In genomic region chr16:47604306-47604705, GRCh38 we compare ENCODE assay signal across 17 cellular contexts.
DNase-seq lines count a peak whose midpoint lies in the region; ATAC-seq, FAIRE-seq and TF ChIP-seq lines count a peak whose summit lies in the region.
"Had no signal": no experiment of that assay in that cellular context is flagged by ENCODE, and none has a peak within 500 bp of the region (broad histone marks: within the 10 kb centered on the region; RNA-seq: fewer than 3 reads in every experiment).

No MANE protein-coding gene starts in this region.

- CTCF ChIA-PET in GM12878 (lab: Yijun Ruan, JAX): no interaction called here

- SMC1A ChIA-PET in GM12878 (lab: Charles Lee; ENCODE audit: uncharacterized antibody, unreplicated experiment): interaction anchor here (0.9 to 2.0 kb wide), 3 partner anchors 11 to 77 kb away, joined by 3 to 5 read pairs (median 3); no protein-coding TSS in a partner anchor

- intact Hi-C loops in GM12878 (cut with micrococcal nuclease; ENCODE audit: unreplicated experiment): no loop called here

- no peak overlapping the region for H3K4me3 ChIP-seq in GM12878
- H3K4me3 ChIP-seq: HAP-1 had no signal

- peak; percentile 3 for DNase-seq in GM03348 (ENCODE audit: low spot score)
- no peak for DNase-seq in GM12878 (ENCODE audit: low read depth, low spot score)
- DNase-seq in fibroblast of peridontal ligament (ENCODE audit: extremely low read depth): peak; percentile 23
- no peak for DNase-seq in pons (ENCODE audit: low spot score)
- DNase-seq in SK-N-DZ (ENCODE audit: low spot score): no peak
- DNase-seq in SHP77 (lab: John Stamatoyannopoulos, UW): no peak
- DNase-seq: BE2C; C1 segment of cervical spinal cord; CD4-positive, CD25-positive, alpha-beta regulatory T cell; CD8-positive, alpha-beta memory T cell; COR-L47; DMS 273 treated with DMSO at 0.1 percent for 48 hours; DMS53; DND-41 had no signal

- no peaks in the 10 kb centered on the region for H3K79me2 ChIP-seq in GM12878 (ENCODE audit: control insufficient read depth, insufficient read depth, low read length)

- no peak for TF ChIP-seq POLR2A in GM12878 (IDR thresholded peaks at IDR 0.05; ENCODE audit: low read depth, low read length)

- no peak for FAIRE-seq in GM12878 (lab: Jason Lieb, UNC)
- FAIRE-seq: G401.6, HepG2 had no signal

- H4K20me1 ChIP-seq in GM12878 (ENCODE audit: control insufficient read depth, insufficient read depth): no peaks in the 10 kb centered on the region

- H3K9me3 ChIP-seq in GM12878 (replicated peaks; ENCODE audit: control insufficient read depth, insufficient read depth, low read length): no peaks in the 10 kb centered on the region; the same call in 1 of the 3 replicates
- H3K9me3 ChIP-seq: BE2C, HAP-1 had no signal

- TF ChIP-seq CTCF in GM12878 (IDR thresholded peaks at IDR 0.05 in 2 of 3, conservative IDR thresholded peaks at IDR 0.05 in 1 of 3; ENCODE audit: control insufficient read depth in 2 of 3, extremely low read depth in 1 of 3, insufficient read depth in 1 of 3, low read depth in 3 of 3, low read length in 3 of 3): no peak

- RAD21 ChIA-PET in GM12878 (lab: Charles Lee; ENCODE audit: unreplicated experiment): interaction anchor here (1.1 kb wide), 1 partner anchor 19 kb away, joined by 3 read pairs; no protein-coding TSS in a partner anchor

- peaks cover 0 to 2% of the 10 kb centered on the region in 2 experiments; a peak in 1 of 4 replicates for H3K36me3 ChIP-seq in GM12878 (ENCODE audit: control insufficient read depth in 2 of 2, insufficient read depth in 2 of 2, low read length in 1 of 2)
- H3K36me3 ChIP-seq: BE2C, HAP-1 had no signal

- TF ChIP-seq RAD21 in GM12878 (IDR thresholded peaks at IDR 0.05; ENCODE audit: insufficient read depth, low read depth, low read length): no peak

- no peak overlapping the region for H2AFZ ChIP-seq in GM12878 (ENCODE audit: control insufficient read depth, low read depth, low read length)

- no peak overlapping the region for H3K9ac ChIP-seq in GM12878 (ENCODE audit: control insufficient read depth, insufficient read depth, low read length)

- no peaks in the 10 kb centered on the region for H3K27me3 ChIP-seq in GM12878 (replicated peaks in 1 of 2; ENCODE audit: control insufficient read depth in 2 of 2, insufficient read depth in 2 of 2, low read length in 1 of 2)
- H3K27me3 ChIP-seq: BE2C had no signal

- no TSS peak for BruUV-seq in GM12878 (replicated peaks; lab: Mats Ljungman, UMichigan)

- no peak overlapping the region for H3K27ac ChIP-seq in GM12878 (ENCODE audit: control insufficient read depth, insufficient read depth)

- POLR2A ChIA-PET in GM12878 (lab: Charles Lee): no interaction called here

- no peak for TF ChIP-seq EP300 in GM12878 (IDR thresholded peaks at IDR 0.05; ENCODE audit: borderline replicate concordance in 1 of 2, control insufficient read depth in 1 of 2, low read depth in 2 of 2, low read length in 2 of 2)

- H3K4me2 ChIP-seq in GM12878 (ENCODE audit: control insufficient read depth, insufficient read depth): no peak overlapping the region

- H3K4me1 ChIP-seq in GM12878 (ENCODE audit: control insufficient read depth, insufficient read depth, low read length): no peaks in the 10 kb centered on the region; the same call in 1 of the 2 replicates
- H3K4me1 ChIP-seq: BE2C, HAP-1 had no signal

- no peak for ATAC-seq in GM12878
- ATAC-seq: HepG2 had no signal

- in situ Hi-C loops in GM12878 (cut with MboI): no loop called here

TF ChIP-seq in GM12878, 131 proteins besides CTCF, POLR2A, EP300 and RAD21:
- TF ChIP-seq JUNB (IDR thresholded peaks at IDR 0.05) (peak; percentile 25; the same call in 1 of the 2 replicates), KAT2A (conservative IDR thresholded peaks at IDR 0.05; ENCODE audit: control insufficient read depth, low read depth, low read length) (no peak), IRF5 (IDR thresholded peaks at IDR 0.05; ENCODE audit: borderline replicate concordance) (no peak)

Comparison
In these comparisons a context has a peak if more than half of its experiments do, and no peak if none do; other contexts are left out.
1. DNase-seq: peak in GM03348 (single experiment) and fibroblast of peridontal ligament (single experiment); none in GM12878 (single experiment), pons (single experiment), SK-N-DZ (single experiment) and SHP77 (0 of 2).